Comparison of ENCODE assay signal across 11 cellular contexts in the genomic region with DNA sequence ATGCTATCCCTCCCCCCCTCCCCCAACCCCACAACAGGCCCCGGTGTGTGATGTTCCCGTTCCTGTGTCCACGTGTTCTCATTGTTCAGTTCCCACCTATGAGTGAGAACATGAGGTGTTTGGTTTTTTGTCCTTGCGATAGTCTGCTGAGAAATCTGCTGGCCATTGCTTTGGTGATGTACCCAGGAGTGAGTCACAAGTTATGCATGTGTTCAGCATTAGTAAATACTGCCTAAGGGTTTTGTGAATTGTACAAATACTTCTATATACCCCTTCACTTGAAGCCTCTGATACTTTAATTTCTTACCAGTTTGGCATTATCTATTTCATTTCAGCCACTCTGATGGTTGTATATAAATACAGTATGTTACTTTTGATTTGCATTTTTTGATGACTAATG.
DNase-seq lines count a peak whose midpoint lies in the region; ATAC-seq, FAIRE-seq and TF ChIP-seq lines count a peak whose summit lies in the region.
"Had no signal": no experiment of that assay in that cellular context is flagged by ENCODE, and none has a peak within 500 bp of the region (broad histone marks: within the 10 kb centered on the region; RNA-seq: fewer than 3 reads in every experiment).

No MANE protein-coding gene starts in this region.

- no peak overlapping the region for H3K4me3 ChIP-seq in fibroblast of villous mesenchyme (ENCODE audit: low read depth, low read length)
- H3K4me3 ChIP-seq in skeletal muscle satellite cell (ENCODE audit: low read length), result no peak overlapping the region

- DNase-seq in H54 (ENCODE audit: insufficient read length, low spot score) (no peak), fibroblast of villous mesenchyme (ENCODE audit: low read depth) (peak; percentile 69), amygdala (lab: John Stamatoyannopoulos, UW) (no peak), nephron progenitor cell (no peak)
- DNase-seq: activated T-cell treated with anti-CD3 and anti-CD28 coated beads, Interleukin-2, amount 50 U/mL, for 4 hours; hippocampal formation; NCI-H1436; stimulated activated naive CD4-positive, alpha-beta T cell had no signal

- peaks cover 11% of the 10 kb centered on the region for H3K9me3 Mint-ChIP-seq in nephron progenitor cell

- peak; percentile 91 for ATAC-seq in SK-N-SH treated with all-trans-retinoic acid at 6 μM for 48 hours
- no peak for ATAC-seq in HG03039 (IDR thresholded peaks at IDR 0.05; ENCODE audit: unreplicated experiment)
- ATAC-seq: activated T-cell treated with anti-CD3 and anti-CD28 coated beads, Interleukin-2, amount 50 U/mL, for 4 hours had no signal

- TF ChIP-seq POLR2A in H54 (IDR thresholded peaks at IDR 0.05; ENCODE audit: low read depth, low read length), result no peak

- no peaks in the 10 kb centered on the region for H3K4me1 Mint-ChIP-seq in nephron progenitor cell

- TF ChIP-seq CTCF in fibroblast of villous mesenchyme (IDR thresholded peaks at IDR 0.05; ENCODE audit: insufficient read depth, low read depth, low read length), result no peak
- no peak for TF ChIP-seq CTCF in nephron progenitor cell (IDR thresholded peaks at IDR 0.05)

- peaks cover 10% of the 10 kb centered on the region for H3K4me1 ChIP-seq in skeletal muscle satellite cell (ENCODE audit: control insufficient read depth, insufficient read depth, low read length)

- peaks cover 10% of the 10 kb centered on the region for H3K36me3 Mint-ChIP-seq in nephron progenitor cell (ENCODE audit: low read depth)

- FAIRE-seq in H54 (lab: Jason Lieb, UNC), result peak; percentile 87

- H3K9me3 ChIP-seq in skeletal muscle satellite cell (replicated peaks; ENCODE audit: low read length), result no peaks in the 10 kb centered on the region

- no peak overlapping the region for H3K27ac Mint-ChIP-seq in nephron progenitor cell

- H3K36me3 ChIP-seq in skeletal muscle satellite cell (ENCODE audit: insufficient read depth, low read length), result no peaks in the 10 kb centered on the region

- no peaks in the 10 kb centered on the region for H3K27me3 Mint-ChIP-seq in nephron progenitor cell (ENCODE audit: low read depth, poor library complexity)

- no peaks in the 10 kb centered on the region for H3K27me3 ChIP-seq in skeletal muscle satellite cell (ENCODE audit: control insufficient read depth, insufficient read depth, low read length)

- peak overlapping the region; percentile 13 for H3K4me2 ChIP-seq in skeletal muscle satellite cell (ENCODE audit: low read length)

- no peak overlapping the region for H3K9ac ChIP-seq in skeletal muscle satellite cell (ENCODE audit: low read depth, low read length)

- no peak overlapping the region for H3K4me3 Mint-ChIP-seq in nephron progenitor cell
- H3K4me3 Mint-ChIP-seq: activated T-cell treated with anti-CD3 and anti-CD28 coated beads, Interleukin-2, amount 50 U/mL, for 4 hours had no signal

TF ChIP-seq in SK-N-SH treated with all-trans-retinoic acid at 6 μM for 48 hours, 23 proteins besides CTCF, POLR2A, EP300 and RAD21:
- no peak for TF ChIP-seq ZNF565 (CRISPR knock-in tag; conservative IDR thresholded peaks at IDR 0.05; ENCODE audit: low read depth)
- no peak for TF ChIP-seq CSDC2 (CRISPR knock-in tag; IDR thresholded peaks at IDR 0.05)
- TF ChIP-seq BACH2 (CRISPR knock-in tag; IDR thresholded peaks at IDR 0.05; ENCODE audit: borderline replicate concordance), result no peak
- TF ChIP-seq ZFP30 (CRISPR knock-in tag; IDR thresholded peaks at IDR 0.05), result no peak
- no peak for TF ChIP-seq ZNF70 (CRISPR knock-in tag; IDR thresholded peaks at IDR 0.05)
